In genomic region chr7:41448104-41448503, GRCh38 we compare ENCODE assay signal across 22 cellular contexts.
DNase-seq lines count a peak whose midpoint lies in the region; ATAC-seq and TF ChIP-seq lines count a peak whose summit lies in the region.
"Had no signal": no experiment of that assay in that cellular context is flagged by ENCODE, and none has a peak within 500 bp of the region (broad histone marks: within the 10 kb centered on the region; RNA-seq: fewer than 3 reads in every experiment).

No MANE protein-coding gene starts in this region.

- H3K4me1 Mint-ChIP-seq in activated T-helper 17 cell treated with anti-CD3 and anti-CD28 coated beads, Interleukin-2, amount 50 U/mL, for 72 hours = no peaks in the 10 kb centered on the region
- H3K4me1 Mint-ChIP-seq: natural killer cell had no signal

- H2AFZ ChIP-seq in osteoblast (ENCODE audit: low read length) = no peak overlapping the region

- no peak overlapping the region for H3K27ac Mint-ChIP-seq in activated T-helper 17 cell treated with anti-CD3 and anti-CD28 coated beads, Interleukin-2, amount 50 U/mL, for 72 hours
- H3K27ac Mint-ChIP-seq: activated naive CD4-positive, alpha-beta T cell treated with anti-CD3 and anti-CD28 coated beads for 36 hours; natural killer cell; progenitor cell of endocrine pancreas; stimulated activated naive CD8-positive, alpha-beta T cell treated with anti-CD3 and anti-CD28 coated beads, Interleukin-15, Interleukin-2, amounts not matched to agents 100 ng/mL and 50 ng/mL, for 24 hours; T-helper 2 cell treated with Interferon-gamma antibody and Interleukin-4, amounts not matched to agents 5 μg/mL and 100 μg/mL, for 36 hours had no signal

- no peak for TF ChIP-seq POLR2A in gastroesophageal sphincter (IDR thresholded peaks at IDR 0.05)

- DNase-seq in GM03348 (ENCODE audit: low spot score) (peak; percentile 48), ascending aorta (ENCODE audit: low spot score in 2 of 2) (no peak), osteoblast (ENCODE audit: insufficient read length, low spot score, missing footprints) (no peak), RKO (ENCODE audit: low spot score) (no peak), left colon (no peak)
- DNase-seq in activated CD4-positive, CD25-positive, alpha-beta regulatory T cell treated with anti-CD3 and anti-CD28 coated beads, Interleukin-2, amount 50 U/mL, for 72 hours = no peak
- DNase-seq: activated CD8-positive, alpha-beta memory T cell treated with anti-CD3 and anti-CD28 coated beads, Interleukin-2, amount 50 U/mL, for 48 hours; activated naive CD4-positive, alpha-beta T cell treated with anti-CD3 and anti-CD28 coated beads for 36 hours; foreskin melanocyte; HCEC 1CT; MG63; natural killer cell; NCI-H2029; NCI-H510A; SJCRH30; uterus had no signal

- H3K4me1 ChIP-seq in ascending aorta (peaks cover 3 to 26% of the 10 kb centered on the region in 2 donors), gastroesophageal sphincter (peaks cover 0 to 12% (median 0%) of the 10 kb centered on the region in 3 donors), osteoblast (ENCODE audit: insufficient read depth, low read length) (peaks cover 16% of the 10 kb centered on the region)
- H3K4me1 ChIP-seq: SJCRH30, uterus had no signal

- H3K9me3 ChIP-seq in ascending aorta (no peaks in the 10 kb centered on the region), gastroesophageal sphincter (no peaks in the 10 kb centered on the region), osteoblast (ENCODE audit: low read depth, low read length) (no peaks in the 10 kb centered on the region)
- H3K9me3 ChIP-seq: MG63, SJCRH30, uterus had no signal

- no peaks in the 10 kb centered on the region for H3K36me3 Mint-ChIP-seq in activated T-helper 17 cell treated with anti-CD3 and anti-CD28 coated beads, Interleukin-2, amount 50 U/mL, for 72 hours (ENCODE audit: low read depth)
- H3K36me3 Mint-ChIP-seq: natural killer cell had no signal

- H3K79me2 ChIP-seq in osteoblast (ENCODE audit: insufficient read depth, low read length) = no peaks in the 10 kb centered on the region

- intact Hi-C loops in ascending aorta (cut with DNase I) (no loop called here), left colon (cut with DNase I, micrococcal nuclease) (no loop called here)

- peaks cover 4% of the 10 kb centered on the region for H3K9me3 Mint-ChIP-seq in activated T-helper 17 cell treated with anti-CD3 and anti-CD28 coated beads, Interleukin-2, amount 50 U/mL, for 72 hours
- H3K9me3 Mint-ChIP-seq: stimulated activated naive CD8-positive, alpha-beta T cell treated with anti-CD3 and anti-CD28 coated beads, Interleukin-15, Interleukin-2, amounts not matched to agents 100 ng/mL and 50 ng/mL, for 24 hours; T-helper 2 cell treated with Interferon-gamma antibody and Interleukin-4, amounts not matched to agents 5 μg/mL and 100 μg/mL, for 36 hours had no signal

- TF ChIP-seq CTCF in ascending aorta (IDR thresholded peaks at IDR 0.05) = no peak
- TF ChIP-seq CTCF in gastroesophageal sphincter (IDR thresholded peaks at IDR 0.05) = no peak
- TF ChIP-seq CTCF in osteoblast (IDR thresholded peaks at IDR 0.05; ENCODE audit: extremely low read depth, low read depth, low read length) = no peak

- no peak overlapping the region for H3K4me3 Mint-ChIP-seq in activated T-helper 17 cell treated with anti-CD3 and anti-CD28 coated beads, Interleukin-2, amount 50 U/mL, for 72 hours
- H3K4me3 Mint-ChIP-seq: activated naive CD4-positive, alpha-beta T cell treated with anti-CD3 and anti-CD28 coated beads for 36 hours; natural killer cell; stimulated activated naive CD8-positive, alpha-beta T cell treated with anti-CD3 and anti-CD28 coated beads, Interleukin-15, Interleukin-2, amounts not matched to agents 100 ng/mL and 50 ng/mL, for 24 hours; T-helper 2 cell treated with Interferon-gamma antibody and Interleukin-4, amounts not matched to agents 5 μg/mL and 100 μg/mL, for 36 hours had no signal

- TF ChIP-seq EP300 in gastroesophageal sphincter (IDR thresholded peaks at IDR 0.05) = no peak

- H3K4me3 ChIP-seq in ascending aorta = no peak overlapping the region
- H3K4me3 ChIP-seq in gastroesophageal sphincter = no peak overlapping the region
- H3K4me3 ChIP-seq in osteoblast (ENCODE audit: insufficient read depth, low read length) = no peak overlapping the region
- H3K4me3 ChIP-seq: lung, MG63, SJCRH30, uterus had no signal

- H3K27me3 Mint-ChIP-seq in activated T-helper 17 cell treated with anti-CD3 and anti-CD28 coated beads, Interleukin-2, amount 50 U/mL, for 72 hours = no peaks in the 10 kb centered on the region
- H3K27me3 Mint-ChIP-seq: progenitor cell of endocrine pancreas; stimulated activated naive CD8-positive, alpha-beta T cell treated with anti-CD3 and anti-CD28 coated beads, Interleukin-15, Interleukin-2, amounts not matched to agents 100 ng/mL and 50 ng/mL, for 24 hours had no signal

- peak overlapping the region; percentile 66 to 78 for H3K27ac ChIP-seq in ascending aorta
- H3K27ac ChIP-seq in gastroesophageal sphincter = no peak overlapping the region
- H3K27ac ChIP-seq in osteoblast (ENCODE audit: low read depth, low read length) = no peak overlapping the region
- H3K27ac ChIP-seq: SJCRH30, uterus had no signal

- ATAC-seq in gastroesophageal sphincter (peak; percentile 24), left colon (no peak)
- no peak for ATAC-seq in activated T-helper 17 cell treated with anti-CD3 and anti-CD28 coated beads, Interleukin-2, amount 50 U/mL, for 72 hours (replicated peaks)
- ATAC-seq: natural killer cell had no signal

- H3K36me3 ChIP-seq in ascending aorta (no peaks in the 10 kb centered on the region), gastroesophageal sphincter (no peaks in the 10 kb centered on the region), osteoblast (ENCODE audit: insufficient read depth, low read length) (no peaks in the 10 kb centered on the region)
- H3K36me3 ChIP-seq: MG63, SJCRH30, uterus had no signal

- H3K4me2 ChIP-seq in osteoblast (ENCODE audit: insufficient read depth, low read length) = peak overlapping the region; percentile 10

- no peaks in the 10 kb centered on the region for H3K27me3 ChIP-seq in ascending aorta
- H3K27me3 ChIP-seq in gastroesophageal sphincter = no peaks in the 10 kb centered on the region
- no peaks in the 10 kb centered on the region for H3K27me3 ChIP-seq in osteoblast (ENCODE audit: insufficient read depth, low read length)
- H3K27me3 ChIP-seq: MG63, SJCRH30, uterus had no signal

- no peaks in the 10 kb centered on the region for H4K20me1 ChIP-seq in osteoblast (ENCODE audit: insufficient read depth, low read length)

Comparison
In these comparisons a context has a peak if more than half of its experiments do, and no peak if none do; other contexts are left out.
1. H3K27ac ChIP-seq: peak in ascending aorta (2 of 2); none in gastroesophageal sphincter (0 of 4) and osteoblast (single experiment).